In the genomic region with DNA sequence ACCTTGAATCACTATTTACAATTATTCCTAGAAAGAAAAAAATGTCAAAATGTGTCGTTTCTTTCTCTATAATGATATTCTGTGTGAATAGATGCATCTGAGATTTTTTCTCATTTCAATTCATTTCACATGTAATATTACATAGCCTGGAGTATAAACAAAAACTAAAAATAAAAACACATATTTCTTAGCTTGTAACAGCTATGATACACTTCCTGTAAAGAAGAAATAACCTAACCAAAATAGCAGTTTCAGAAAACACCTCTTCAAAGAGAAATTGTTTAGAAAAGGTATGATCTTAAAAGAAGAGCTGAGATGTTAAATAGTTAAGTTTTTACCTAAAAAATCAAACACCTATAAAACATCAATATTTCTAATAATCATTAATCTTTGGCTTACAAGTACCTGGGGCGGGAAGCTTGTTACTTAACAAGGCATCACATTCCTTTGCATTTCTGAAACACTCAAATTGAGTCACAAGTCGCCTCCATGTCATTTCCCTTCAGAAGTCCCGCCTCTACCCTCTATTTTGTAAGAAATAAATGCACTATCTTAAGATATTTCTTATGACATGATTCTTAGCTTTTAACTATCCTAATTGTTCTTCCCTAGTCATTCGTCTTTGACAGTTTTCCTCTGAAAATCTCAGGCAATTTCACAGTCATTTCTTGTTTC, we compare ENCODE assay signal across 1 cellular context.
TF ChIP-seq lines count a peak whose summit lies in the region.

No MANE protein-coding gene starts in this region.

TF ChIP-seq in HCT116, 20 proteins besides CTCF, POLR2A, EP300 and RAD21 (continued from another document):
- TF ChIP-seq CBX3 (IDR thresholded peaks at IDR 0.05; ENCODE audit: low read depth) (no peak), ZFX (IDR thresholded peaks at IDR 0.05) (no peak), EZH2phosphoT487 (IDR thresholded peaks at IDR 0.05; ENCODE audit: borderline replicate concordance) (no peak), TCF7L2 (IDR thresholded peaks at IDR 0.05; ENCODE audit: borderline replicate concordance, extremely low read depth, insufficient read depth, insufficient read length) (no peak), SRF (IDR thresholded peaks at IDR 0.05; ENCODE audit: low read depth) (no peak), EZH2 (IDR thresholded peaks at IDR 0.05) (no peak), CEBPB (IDR thresholded peaks at IDR 0.05; ENCODE audit: low read depth) (no peak)
- TF ChIP-seq, protein P1, sequence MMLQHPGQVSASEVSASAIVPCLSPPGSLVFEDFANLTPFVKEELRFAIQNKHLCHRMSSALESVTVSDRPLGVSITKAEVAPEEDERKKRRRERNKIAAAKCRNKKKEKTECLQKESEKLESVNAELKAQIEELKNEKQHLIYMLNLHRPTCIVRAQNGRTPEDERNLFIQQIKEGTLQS (IDR thresholded peaks at IDR 0.05) = no peak
